In genomic region chr11:16261836-16262644, GRCh38 we compare ENCODE assay signal across 18 cellular contexts.
A peak's percentile ranks its signal among the peaks of the same experiment; 100 is the strongest.
DNase-seq lines count a peak whose midpoint lies in the region; ATAC-seq, FAIRE-seq and TF ChIP-seq lines count a peak whose summit lies in the region.
"Had no signal": no experiment of that assay in that cellular context is flagged by ENCODE, and none has a peak within 500 bp of the region (broad histone marks: within the 10 kb centered on the region; RNA-seq: fewer than 3 reads in every experiment).

No MANE protein-coding gene starts in this region.

- TF ChIP-seq CTCF in kidney (IDR thresholded peaks at IDR 0.05; ENCODE audit: borderline replicate concordance, extremely low read depth, insufficient read depth) (no peak), WERI-Rb-1 (IDR thresholded peaks at IDR 0.05; ENCODE audit: low read depth, low read length) (no peak)

- H3K36me3 ChIP-seq in kidney (ENCODE audit: control insufficient read depth in 1 of 2, insufficient read depth in 2 of 2, low read length in 2 of 2) (no peaks in the 10 kb centered on the region), WERI-Rb-1 (no peaks in the 10 kb centered on the region)
- H3K36me3 ChIP-seq: BLaER1 had no signal

- peak; percentile 32 for FAIRE-seq in kidney (lab: Jason Lieb, UNC)

- H3K27ac ChIP-seq in kidney (ENCODE audit: low read depth in 2 of 2, low read length in 2 of 2) (peak overlapping the region in 1 of 2 donors; percentile 37), WERI-Rb-1 (no peak overlapping the region)
- H3K27ac ChIP-seq: BLaER1, PC-9 had no signal

- H3K27me3 ChIP-seq in WERI-Rb-1 (ENCODE audit: insufficient read depth, low read depth, severe bottlenecking), result no peaks in the 10 kb centered on the region
- H3K27me3 ChIP-seq: BLaER1 had no signal

- no peak overlapping the region for H3K9ac ChIP-seq in kidney (ENCODE audit: low read length in 2 of 2)
- H3K9ac ChIP-seq: BLaER1 had no signal

- peaks cover 6 to 12% of the 10 kb centered on the region in 2 donors for H3K4me1 ChIP-seq in kidney (ENCODE audit: control insufficient read depth in 1 of 2, insufficient read depth in 1 of 2, low read depth in 1 of 2, low read length in 2 of 2)
- H3K4me1 ChIP-seq: BLaER1 had no signal

- ATAC-seq in GM18517 (IDR thresholded peaks at IDR 0.05; ENCODE audit: unreplicated experiment) (peak; percentile 97), GM21529 (IDR thresholded peaks at IDR 0.05; ENCODE audit: unreplicated experiment) (peak; percentile 70), HG03175 (IDR thresholded peaks at IDR 0.05; ENCODE audit: unreplicated experiment) (peak; percentile 95)
- ATAC-seq: activated CD8-positive, alpha-beta memory T cell treated with anti-CD3 and anti-CD28 coated beads, Interleukin-2, amount 10 ng/mL, durations not matched to agents 7 days and 5 days; left cardiac atrium had no signal

- H3K4me3 ChIP-seq in kidney (ENCODE audit: low read length in 2 of 2), result peak overlapping the region in 1 of 2 donors; percentile 19
- no peak overlapping the region for H3K4me3 ChIP-seq in WERI-Rb-1 (ENCODE audit: low read depth, low read length)
- H3K4me3 ChIP-seq: BLaER1, PC-9 had no signal

- H3K9me3 ChIP-seq in kidney (ENCODE audit: control insufficient read depth in 1 of 2, low read length in 2 of 2), result no peaks in the 10 kb centered on the region
- no peaks in the 10 kb centered on the region for H3K9me3 ChIP-seq in WERI-Rb-1 (ENCODE audit: severe bottlenecking)
- H3K9me3 ChIP-seq: BLaER1 had no signal

- DNase-seq in kidney, result no peak
- DNase-seq in AG08395 (ENCODE audit: low spot score), result no peak
- DNase-seq in DMS 273 (lab: John Stamatoyannopoulos, UW; ENCODE audit: unreplicated experiment), result no peak
- no peak for DNase-seq in WERI-Rb-1
- DNase-seq in NCI-H2081 treated with DMSO at 0.1 percent for 48 hours (lab: John Stamatoyannopoulos, UW), result no peak
- DNase-seq: activated CD8-positive, alpha-beta memory T cell treated with anti-CD3 and anti-CD28 coated beads, Interleukin-2, amount 10 ng/mL, durations not matched to agents 7 days and 5 days; cortex of kidney; GOT3; IMR-90; left cardiac atrium; NCI-H1694 treated with DMSO at 0.1 percent for 48 hours; PC-9; stimulated activated CD4-positive, alpha-beta T cell treated with anti-CD3 and anti-CD28 coated beads, Interleukin-12 subunit alpha, Interleukin-12 subunit beta, amount 100 ng/mL, for 4 hours; T-helper 2 cell had no signal

- intact Hi-C loops in kidney (cut with DNase I), result no loop called here
